11 cellular contexts compared by ENCODE assay signal in the genomic region with DNA sequence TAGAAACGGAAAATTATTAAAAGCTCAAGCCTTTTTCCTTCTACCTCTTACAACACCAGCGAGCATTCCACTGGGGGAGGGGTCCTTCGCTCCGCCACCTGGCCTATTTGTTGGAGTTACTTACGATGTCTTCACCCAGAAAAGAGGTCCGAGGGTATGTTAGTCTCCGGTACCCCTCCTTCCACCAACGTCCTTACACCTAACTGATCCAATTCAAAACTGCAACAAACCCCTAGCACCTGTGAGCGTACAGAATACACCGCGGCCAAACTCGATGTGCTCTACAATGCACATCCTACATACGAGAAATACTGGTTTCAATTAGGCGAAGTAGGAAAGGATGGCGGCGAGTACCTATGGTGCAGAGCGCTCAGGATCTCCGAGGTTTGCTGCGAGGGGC. TPM values are rescaled to one million over a fixed set of nuclear protein-coding genes. Genes with fewer than 3 reads are reported as not detected.
DNase-seq lines count a peak whose midpoint lies in the region; ATAC-seq and TF ChIP-seq lines count a peak whose summit lies in the region.
"Had no signal": no experiment of that assay in that cellular context is flagged by ENCODE, and none has a peak within 500 bp of the region (broad histone marks: within the 10 kb centered on the region; RNA-seq: fewer than 3 reads in every experiment).

No MANE protein-coding gene starts in this region.

- no peaks in the 10 kb centered on the region for H3K9me3 ChIP-seq in stomach
- H3K9me3 ChIP-seq: neutrophil had no signal

- H3K4me1 Mint-ChIP-seq in activated CD4-positive, alpha-beta memory T cell treated with anti-CD3 and anti-CD28 coated beads for 36 hours (ENCODE audit: low read depth), result peaks cover 19% of the 10 kb centered on the region
- H3K4me1 Mint-ChIP-seq in activated CD4-positive, alpha-beta memory T cell treated with anti-CD3 and anti-CD28 coated beads, Interleukin-2, amount 10 ng/mL, durations not matched to agents 7 days and 5 days, result peaks cover 2% of the 10 kb centered on the region

- ATAC-seq in HG03342 (IDR thresholded peaks at IDR 0.05; ENCODE audit: unreplicated experiment) (no peak), GM21786 (IDR thresholded peaks at IDR 0.05; ENCODE audit: unreplicated experiment) (no peak)
- ATAC-seq: esophagus mucosa had no signal

- no peak for TF ChIP-seq CTCF in stomach (IDR thresholded peaks at IDR 0.05)

- peak overlapping the region; percentile 10 for H3K4me3 Mint-ChIP-seq in activated CD4-positive, alpha-beta memory T cell treated with anti-CD3 and anti-CD28 coated beads for 36 hours
- no peak overlapping the region for H3K4me3 Mint-ChIP-seq in activated CD4-positive, alpha-beta memory T cell treated with anti-CD3 and anti-CD28 coated beads, Interleukin-2, amount 10 ng/mL, durations not matched to agents 7 days and 5 days
- H3K4me3 Mint-ChIP-seq: T-helper 2 cell treated with Interferon-gamma antibody and Interleukin-4, amounts not matched to agents 5 μg/mL and 100 μg/mL, for 36 hours had no signal

- H3K4me3 ChIP-seq in stomach, result peak overlapping the region; percentile 42 to 51 (median 46)

- POLR2A ChIA-PET in activated CD4-positive, alpha-beta memory T cell treated with anti-CD3 and anti-CD28 coated beads for 36 hours (lab: Charles Lee), result no interaction called here
- POLR2A ChIA-PET in activated CD4-positive, alpha-beta memory T cell treated with anti-CD3 and anti-CD28 coated beads, Interleukin-2, amount 10 ng/mL, durations not matched to agents 7 days and 5 days (lab: Charles Lee), result no interaction called here

- H3K27me3 ChIP-seq in stomach, result peaks cover 4 to 76% (median 57%) of the 10 kb centered on the region in 3 donors

- H3K27ac Mint-ChIP-seq in activated CD4-positive, alpha-beta memory T cell treated with anti-CD3 and anti-CD28 coated beads for 36 hours, result no peak overlapping the region
- H3K27ac Mint-ChIP-seq in activated CD4-positive, alpha-beta memory T cell treated with anti-CD3 and anti-CD28 coated beads, Interleukin-2, amount 10 ng/mL, durations not matched to agents 7 days and 5 days, result no peak overlapping the region
- H3K27ac Mint-ChIP-seq: T-helper 2 cell treated with Interferon-gamma antibody and Interleukin-4, amounts not matched to agents 5 μg/mL and 100 μg/mL, for 36 hours had no signal

- CTCF ChIA-PET in activated CD4-positive, alpha-beta memory T cell treated with anti-CD3 and anti-CD28 coated beads for 36 hours (lab: Charles Lee), result interaction anchor here (1.2 kb wide), 1 partner anchor 12 kb away, joined by 3 read pairs; no protein-coding TSS in a partner anchor
- CTCF ChIA-PET in activated CD4-positive, alpha-beta memory T cell treated with anti-CD3 and anti-CD28 coated beads, Interleukin-2, amount 10 ng/mL, durations not matched to agents 7 days and 5 days (lab: Charles Lee), result interaction anchor here (1.1 to 1.8 kb wide), 2 partner anchors 11 to 12 kb away, joined by 3 to 4 read pairs; no protein-coding TSS in a partner anchor

- TF ChIP-seq EP300 in stomach (IDR thresholded peaks at IDR 0.05), result no peak

- no peaks in the 10 kb centered on the region for H3K9me3 Mint-ChIP-seq in activated CD4-positive, alpha-beta memory T cell treated with anti-CD3 and anti-CD28 coated beads for 36 hours
- H3K9me3 Mint-ChIP-seq in activated CD4-positive, alpha-beta memory T cell treated with anti-CD3 and anti-CD28 coated beads, Interleukin-2, amount 10 ng/mL, durations not matched to agents 7 days and 5 days, result no peaks in the 10 kb centered on the region
- H3K9me3 Mint-ChIP-seq: T-helper 2 cell treated with Interferon-gamma antibody and Interleukin-4, amounts not matched to agents 5 μg/mL and 100 μg/mL, for 36 hours had no signal

- peak overlapping the region; percentile 85 for H3K27ac ChIP-seq in angular gyrus (ENCODE audit: low read depth, low read length)
- no peak overlapping the region for H3K27ac ChIP-seq in stomach
- H3K27ac ChIP-seq: neutrophil had no signal

- no peaks in the 10 kb centered on the region for H3K36me3 ChIP-seq in stomach
- H3K36me3 ChIP-seq: neutrophil had no signal

- intact Hi-C loops in activated CD4-positive, alpha-beta memory T cell treated with anti-CD3 and anti-CD28 coated beads for 36 hours (cut with micrococcal nuclease), result no loop called here
- intact Hi-C loops in stomach (cut with DNase I; ENCODE audit: low total_unique reads), result no loop called here

- 5 to 11% (median 8%) methylated on average over 17 to 19 of the region's 19 CpGs for WGBS in stomach, 5 donors

- DNase-seq in activated CD4-positive, alpha-beta memory T cell treated with anti-CD3 and anti-CD28 coated beads for 36 hours, result no peak
- DNase-seq in activated CD4-positive, alpha-beta memory T cell treated with anti-CD3 and anti-CD28 coated beads, Interleukin-2, amount 10 ng/mL, durations not matched to agents 7 days and 5 days, result no peak
- DNase-seq in left kidney (ENCODE audit: low read depth, low spot score) (peak; percentile 37), stomach (no peak), SW 1271 (lab: John Stamatoyannopoulos, UW) (no peak)

- TF ChIP-seq POLR2A in stomach (IDR thresholded peaks at IDR 0.05), result no peak

- peaks cover 16 to 51% (median 38%) of the 10 kb centered on the region in 4 donors for H3K4me1 ChIP-seq in stomach

- H3K36me3 Mint-ChIP-seq in activated CD4-positive, alpha-beta memory T cell treated with anti-CD3 and anti-CD28 coated beads for 36 hours, result no peaks in the 10 kb centered on the region
- no peaks in the 10 kb centered on the region for H3K36me3 Mint-ChIP-seq in activated CD4-positive, alpha-beta memory T cell treated with anti-CD3 and anti-CD28 coated beads, Interleukin-2, amount 10 ng/mL, durations not matched to agents 7 days and 5 days (ENCODE audit: low read depth)

- H3K27me3 Mint-ChIP-seq in activated CD4-positive, alpha-beta memory T cell treated with anti-CD3 and anti-CD28 coated beads for 36 hours, result peaks cover 53% of the 10 kb centered on the region
- H3K27me3 Mint-ChIP-seq in activated CD4-positive, alpha-beta memory T cell treated with anti-CD3 and anti-CD28 coated beads, Interleukin-2, amount 10 ng/mL, durations not matched to agents 7 days and 5 days, result peaks cover 47% of the 10 kb centered on the region

RNA-seq across cellular contexts. Expression of gene SLITRK3, which starts 1.0 kb away (rescaled TPM):
- total RNA-seq in activated CD4-positive, alpha-beta memory T cell treated with anti-CD3 and anti-CD28 coated beads for 36 hours, result not detected
- total RNA-seq in activated CD4-positive, alpha-beta memory T cell treated with anti-CD3 and anti-CD28 coated beads, Interleukin-2, amount 10 ng/mL, durations not matched to agents 7 days and 5 days, result not detected
- total RNA-seq in stomach, result 1 to 10 TPM in 1 of 5 donors, under 1 TPM in 1, not detected in 3; 0.72 to 2.6 TPM
- under 1 TPM in 2 of 3 donors, not detected in 1; 0.06 to 0.48 TPM for polyA plus RNA-seq in stomach
